In the genomic region with DNA sequence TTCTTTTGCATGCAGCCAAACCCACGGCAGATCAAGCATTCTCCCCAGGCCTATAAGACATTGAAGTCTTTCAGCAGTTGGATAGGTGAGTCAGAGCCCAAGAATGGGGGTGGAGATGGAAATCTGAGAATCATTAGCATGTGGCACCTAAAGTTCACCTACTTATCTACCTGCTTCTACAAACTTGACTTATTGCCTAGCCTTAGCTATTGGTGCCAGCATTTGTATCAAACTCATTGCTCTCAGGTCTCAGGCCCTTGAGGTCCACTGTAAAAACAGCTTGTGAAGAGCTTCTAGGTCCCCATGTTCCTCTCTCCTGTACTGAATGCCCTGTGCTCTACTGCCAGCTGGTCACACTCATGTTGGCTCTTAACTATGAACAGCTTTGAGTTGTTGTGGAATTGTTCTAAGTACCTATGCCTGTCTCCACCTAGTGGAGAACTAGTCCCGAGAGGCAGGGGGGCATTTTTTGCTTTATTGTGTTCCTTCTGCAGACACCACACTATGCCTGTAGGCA, we compare ENCODE assay signal across 1 cellular context.
TF ChIP-seq lines count a peak whose summit lies in the region.

No MANE protein-coding gene starts in this region.

TF ChIP-seq in SK-N-SH treated with all-trans-retinoic acid at 6 μM for 48 hours, 23 proteins besides CTCF, POLR2A, EP300 and RAD21 (continued from another document):
- TF ChIP-seq, protein P1, sequence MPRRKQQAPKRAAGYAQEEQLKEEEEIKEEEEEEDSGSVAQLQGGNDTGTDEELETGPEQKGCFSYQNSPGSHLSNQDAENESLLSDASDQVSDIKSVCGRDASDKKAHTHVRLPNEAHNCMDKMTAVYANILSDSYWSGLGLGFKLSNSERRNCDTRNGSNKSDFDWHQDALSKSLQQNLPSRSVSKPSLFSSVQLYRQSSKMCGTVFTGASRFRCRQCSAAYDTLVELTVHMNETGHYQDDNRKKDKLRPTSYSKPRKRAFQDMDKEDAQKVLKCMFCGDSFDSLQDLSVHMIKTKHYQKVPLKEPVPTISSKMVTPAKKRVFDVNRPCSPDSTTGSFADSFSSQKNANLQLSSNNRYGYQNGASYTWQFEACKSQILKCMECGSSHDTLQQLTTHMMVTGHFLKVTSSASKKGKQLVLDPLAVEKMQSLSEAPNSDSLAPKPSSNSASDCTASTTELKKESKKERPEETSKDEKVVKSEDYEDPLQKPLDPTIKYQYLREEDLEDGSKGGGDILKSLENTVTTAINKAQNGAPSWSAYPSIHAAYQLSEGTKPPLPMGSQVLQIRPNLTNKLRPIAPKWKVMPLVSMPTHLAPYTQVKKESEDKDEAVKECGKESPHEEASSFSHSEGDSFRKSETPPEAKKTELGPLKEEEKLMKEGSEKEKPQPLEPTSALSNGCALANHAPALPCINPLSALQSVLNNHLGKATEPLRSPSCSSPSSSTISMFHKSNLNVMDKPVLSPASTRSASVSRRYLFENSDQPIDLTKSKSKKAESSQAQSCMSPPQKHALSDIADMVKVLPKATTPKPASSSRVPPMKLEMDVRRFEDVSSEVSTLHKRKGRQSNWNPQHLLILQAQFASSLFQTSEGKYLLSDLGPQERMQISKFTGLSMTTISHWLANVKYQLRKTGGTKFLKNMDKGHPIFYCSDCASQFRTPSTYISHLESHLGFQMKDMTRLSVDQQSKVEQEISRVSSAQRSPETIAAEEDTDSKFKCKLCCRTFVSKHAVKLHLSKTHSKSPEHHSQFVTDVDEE (CRISPR knock-in tag; IDR thresholded peaks at IDR 0.05): no peak
- TF ChIP-seq, protein P2, sequence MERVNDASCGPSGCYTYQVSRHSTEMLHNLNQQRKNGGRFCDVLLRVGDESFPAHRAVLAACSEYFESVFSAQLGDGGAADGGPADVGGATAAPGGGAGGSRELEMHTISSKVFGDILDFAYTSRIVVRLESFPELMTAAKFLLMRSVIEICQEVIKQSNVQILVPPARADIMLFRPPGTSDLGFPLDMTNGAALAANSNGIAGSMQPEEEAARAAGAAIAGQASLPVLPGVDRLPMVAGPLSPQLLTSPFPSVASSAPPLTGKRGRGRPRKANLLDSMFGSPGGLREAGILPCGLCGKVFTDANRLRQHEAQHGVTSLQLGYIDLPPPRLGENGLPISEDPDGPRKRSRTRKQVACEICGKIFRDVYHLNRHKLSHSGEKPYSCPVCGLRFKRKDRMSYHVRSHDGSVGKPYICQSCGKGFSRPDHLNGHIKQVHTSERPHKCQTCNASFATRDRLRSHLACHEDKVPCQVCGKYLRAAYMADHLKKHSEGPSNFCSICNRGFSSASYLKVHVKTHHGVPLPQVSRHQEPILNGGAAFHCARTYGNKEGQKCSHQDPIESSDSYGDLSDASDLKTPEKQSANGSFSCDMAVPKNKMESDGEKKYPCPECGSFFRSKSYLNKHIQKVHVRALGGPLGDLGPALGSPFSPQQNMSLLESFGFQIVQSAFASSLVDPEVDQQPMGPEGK (CRISPR knock-in tag; IDR thresholded peaks at IDR 0.05; ENCODE audit: borderline replicate concordance): no peak
- no peak for TF ChIP-seq GLIS3 (CRISPR knock-in tag; IDR thresholded peaks at IDR 0.05)
TF ChIP-seq in SK-N-SH treated with all-trans-retinoic acid at 6 μM for 48 hours: peak in this region for 0.
